10 cellular contexts compared by ENCODE assay signal in genomic region chr2:121283670-121284245, GRCh38. TPM values are rescaled to one million over a fixed set of nuclear protein-coding genes. Genes with fewer than 3 reads are reported as not detected.
DNase-seq lines count a peak whose midpoint lies in the region; ATAC-seq and TF ChIP-seq lines count a peak whose summit lies in the region.
"Had no signal": no experiment of that assay in that cellular context is flagged by ENCODE, and none has a peak within 500 bp of the region (broad histone marks: within the 10 kb centered on the region; RNA-seq: fewer than 3 reads in every experiment).

No MANE protein-coding gene starts in this region.

- peaks cover 4% of the 10 kb centered on the region for H3K4me1 Mint-ChIP-seq in activated naive CD4-positive, alpha-beta T cell treated with anti-CD3 and anti-CD28 coated beads for 36 hours (ENCODE audit: low read depth)

- no peak overlapping the region for H2AFZ ChIP-seq in trophoblast cell (ENCODE audit: insufficient read depth, low read length, poor library complexity)

- H3K9me3 Mint-ChIP-seq in activated naive CD4-positive, alpha-beta T cell treated with anti-CD3 and anti-CD28 coated beads for 36 hours, result no peaks in the 10 kb centered on the region

- peak overlapping the region; percentile 99 for H3K4me2 ChIP-seq in trophoblast cell (ENCODE audit: low read length)

- no peak overlapping the region for H3K27ac ChIP-seq in trophoblast cell (ENCODE audit: low read depth, low read length)

- H3K9ac ChIP-seq in NT2/D1 (ENCODE audit: insufficient read length, low read depth), result no peak overlapping the region
- no peak overlapping the region for H3K9ac ChIP-seq in trophoblast cell (ENCODE audit: low read length)

- WGBS in trophoblast cell (ENCODE audit: extremely low coverage, insufficient coverage, insufficient read length), result no CpG with 5 or more reads among the region's 6 CpGs

- H3K4me1 ChIP-seq in NT2/D1 (ENCODE audit: insufficient read depth, insufficient read length), result peaks cover 8% of the 10 kb centered on the region
- peaks cover 4 to 10% of the 10 kb centered on the region in 2 experiments for H3K4me1 ChIP-seq in trophoblast cell (ENCODE audit: control insufficient read depth in 1 of 2, insufficient read depth in 2 of 2, low read length in 2 of 2)

- no peak overlapping the region for H2BK12ac ChIP-seq in trophoblast cell (ENCODE audit: low read length)

- no peak overlapping the region for H2BK120ac ChIP-seq in trophoblast cell (ENCODE audit: insufficient read depth, low read length, poor library complexity)

- H3K36me3 Mint-ChIP-seq in activated naive CD4-positive, alpha-beta T cell treated with anti-CD3 and anti-CD28 coated beads for 36 hours (ENCODE audit: low read depth), result no peaks in the 10 kb centered on the region

- no peak overlapping the region for H4K12ac ChIP-seq in trophoblast cell (ENCODE audit: low read depth, low read length)

- peaks cover 44% of the 10 kb centered on the region for H3K27me3 Mint-ChIP-seq in activated naive CD4-positive, alpha-beta T cell treated with anti-CD3 and anti-CD28 coated beads for 36 hours (ENCODE audit: low read depth)

- no peak overlapping the region for H3K23ac ChIP-seq in trophoblast cell (ENCODE audit: low read length)

- no peak for TF ChIP-seq CTCF in epithelial cell of proximal tubule (conservative IDR thresholded peaks at IDR 0.05; ENCODE audit: low read depth, low read length)

- no peak overlapping the region for H4K91ac ChIP-seq in trophoblast cell (ENCODE audit: low read depth, low read length)

- H4K8ac ChIP-seq in trophoblast cell (ENCODE audit: low read depth, low read length), result no peak overlapping the region

- no peak overlapping the region for H3K27ac Mint-ChIP-seq in activated naive CD4-positive, alpha-beta T cell treated with anti-CD3 and anti-CD28 coated beads for 36 hours

- DNase-seq in EH (ENCODE audit: low read depth) (peak; percentile 4), NT2/D1 (ENCODE audit: low read depth, low spot score) (no peak), epithelial cell of proximal tubule (ENCODE audit: low read depth) (no peak), trophoblast cell (peak; percentile 16 to 45), NCI-H2171 (lab: John Stamatoyannopoulos, UW) (no peak)
- DNase-seq in activated naive CD4-positive, alpha-beta T cell treated with anti-CD3 and anti-CD28 coated beads for 36 hours, result no peak
- DNase-seq: NCI-H2029 treated with DMSO at 0.1 percent for 48 hours had no signal

- CTCF ChIA-PET in activated naive CD4-positive, alpha-beta T cell treated with anti-CD3 and anti-CD28 coated beads for 36 hours (lab: Charles Lee), result no interaction called here

- no peak overlapping the region for H3K14ac ChIP-seq in trophoblast cell (ENCODE audit: low read length)

- H3K4ac ChIP-seq in trophoblast cell (ENCODE audit: low read depth, low read length), result no peak overlapping the region

- H3K36me3 ChIP-seq in NT2/D1 (ENCODE audit: insufficient read depth, insufficient read length, low read length), result no peaks in the 10 kb centered on the region
- no peaks in the 10 kb centered on the region for H3K36me3 ChIP-seq in trophoblast cell (ENCODE audit: control insufficient read depth in 1 of 2, insufficient read depth in 2 of 2, low read length in 2 of 2)

- intact Hi-C loops in activated naive CD4-positive, alpha-beta T cell treated with anti-CD3 and anti-CD28 coated beads for 36 hours (cut with micrococcal nuclease), result no loop called here

- H3K4me3 ChIP-seq in NT2/D1 (ENCODE audit: insufficient read length, low read depth) (peak overlapping the region; percentile 58), epithelial cell of proximal tubule (ENCODE audit: low read depth, low read length) (peak overlapping the region; percentile 81), trophoblast cell (ENCODE audit: low read depth, low read length) (no peak overlapping the region)
- H3K4me3 ChIP-seq: GM12878 had no signal

- no peak overlapping the region for H2AK5ac ChIP-seq in trophoblast cell (ENCODE audit: low read length)

- no peak overlapping the region for H2BK5ac ChIP-seq in trophoblast cell (ENCODE audit: low read depth, low read length, poor library complexity)

- H3K79me2 ChIP-seq in trophoblast cell (ENCODE audit: control insufficient read depth, insufficient read depth, low read length, poor library complexity), result peaks cover 2% of the 10 kb centered on the region

- H3K79me1 ChIP-seq in trophoblast cell (ENCODE audit: low read length), result no peaks in the 10 kb centered on the region

- no peaks in the 10 kb centered on the region for H3K9me3 ChIP-seq in NT2/D1 (ENCODE audit: insufficient read depth, low read length)
- peaks cover 2% of the 10 kb centered on the region for H3K9me3 ChIP-seq in trophoblast cell (ENCODE audit: insufficient read depth, low read depth, low read length)

- H3K27me3 ChIP-seq in NT2/D1 (ENCODE audit: insufficient read depth, insufficient read length) (peaks cover 27% of the 10 kb centered on the region), trophoblast cell (ENCODE audit: insufficient read depth, low read length) (peaks cover 16% of the 10 kb centered on the region)

- H3K4me3 Mint-ChIP-seq in activated naive CD4-positive, alpha-beta T cell treated with anti-CD3 and anti-CD28 coated beads for 36 hours, result no peak overlapping the region

- H3K18ac ChIP-seq in trophoblast cell (ENCODE audit: low read length), result no peak overlapping the region

- ATAC-seq in HG02852 (IDR thresholded peaks at IDR 0.05; ENCODE audit: unreplicated experiment), result no peak
- no peak for ATAC-seq in HG02571 (IDR thresholded peaks at IDR 0.05; ENCODE audit: unreplicated experiment)

RNA-seq across cellular contexts. Expression of gene TFCP2L1, which starts 1.2 kb away (rescaled TPM):
- total RNA-seq in epithelial cell of proximal tubule, result 6.5 and 12.3 TPM in 2 replicates
- polyA plus RNA-seq in trophoblast cell (2013), result 5.2 and 5.3 TPM in 2 replicates
- under 1 TPM in 1 of 2 experiments, not detected in 1; 0.12 TPM for total RNA-seq in activated naive CD4-positive, alpha-beta T cell treated with anti-CD3 and anti-CD28 coated beads for 36 hours

Comparison
In these comparisons a context has a peak if more than half of its experiments do, and no peak if none do; other contexts are left out.
1. DNase-seq: peak in EH (single experiment) and trophoblast cell (2 of 2); none in NT2/D1 (single experiment), epithelial cell of proximal tubule (single experiment), NCI-H2171 (single experiment) and activated naive CD4-positive, alpha-beta T cell treated with anti-CD3 and anti-CD28 coated beads for 36 hours (single experiment).